8 cellular contexts compared by ENCODE assay signal in genomic region chr6:7087066-7087465, GRCh38. TPM values are rescaled to one million over a fixed set of nuclear protein-coding genes. Genes with fewer than 3 reads are reported as not detected.
DNase-seq lines count a peak whose midpoint lies in the region; ATAC-seq and TF ChIP-seq lines count a peak whose summit lies in the region.

No MANE protein-coding gene starts in this region.

- H3K9ac ChIP-seq in NT2/D1 (ENCODE audit: insufficient read length, low read depth), result no peak overlapping the region
- no peak overlapping the region for H3K9ac ChIP-seq in fibroblast of lung (ENCODE audit: insufficient read depth, low read length)

- peak overlapping the region; percentile 67 for H2AFZ ChIP-seq in fibroblast of lung (ENCODE audit: low read length)

- peak in 3 of 4 donors; percentile 30 to 60 (median 30) for ATAC-seq in psoas muscle

- H3K4me1 ChIP-seq in NT2/D1 (ENCODE audit: insufficient read depth, insufficient read length), result peaks cover 5% of the 10 kb centered on the region
- H3K4me1 ChIP-seq in fibroblast of lung (ENCODE audit: control insufficient read depth, extremely low read depth, insufficient read depth, low read length), result no peaks in the 10 kb centered on the region
- H3K4me1 ChIP-seq in psoas muscle, result peaks cover 18% of the 10 kb centered on the region

- no peaks in the 10 kb centered on the region for H3K9me3 ChIP-seq in NT2/D1 (ENCODE audit: insufficient read depth, low read length)
- H3K9me3 ChIP-seq in fibroblast of lung (ENCODE audit: control insufficient read depth, insufficient read depth, low read depth, low read length), result no peaks in the 10 kb centered on the region
- no peaks in the 10 kb centered on the region for H3K9me3 ChIP-seq in psoas muscle

- H3K4me1 Mint-ChIP-seq in activated naive CD4-positive, alpha-beta T cell treated with anti-CD3 and anti-CD28 coated beads, Interleukin-2, amount 10 ng/mL, durations not matched to agents 7 days and 5 days, result peaks cover 38% of the 10 kb centered on the region

- peaks cover 46% of the 10 kb centered on the region for H3K27me3 Mint-ChIP-seq in activated naive CD4-positive, alpha-beta T cell treated with anti-CD3 and anti-CD28 coated beads, Interleukin-2, amount 10 ng/mL, durations not matched to agents 7 days and 5 days

- intact Hi-C loops in psoas muscle (cut with DNase I), result no loop called here

- no peaks in the 10 kb centered on the region for H3K36me3 Mint-ChIP-seq in activated naive CD4-positive, alpha-beta T cell treated with anti-CD3 and anti-CD28 coated beads, Interleukin-2, amount 10 ng/mL, durations not matched to agents 7 days and 5 days

- H3K27me3 ChIP-seq in NT2/D1 (ENCODE audit: insufficient read depth, insufficient read length), result no peaks in the 10 kb centered on the region
- H3K27me3 ChIP-seq in fibroblast of lung (ENCODE audit: control insufficient read depth, insufficient read depth, low read length), result no peaks in the 10 kb centered on the region
- H3K27me3 ChIP-seq in psoas muscle (ENCODE audit: insufficient read depth in 3 of 3, low read length in 2 of 3), result no peaks in the 10 kb centered on the region

- WGBS in psoas muscle, 3 donors, result 28 to 58% (median 29%) methylated on average over 3 of the region's 3 CpGs

- H4K20me1 ChIP-seq in fibroblast of lung (ENCODE audit: control insufficient read depth, extremely low read depth, insufficient read depth, low read length), result no peaks in the 10 kb centered on the region

- CTCF ChIA-PET in activated naive CD4-positive, alpha-beta T cell treated with anti-CD3 and anti-CD28 coated beads, Interleukin-2, amount 10 ng/mL, durations not matched to agents 7 days and 5 days (lab: Charles Lee), result interaction anchor here (0.7 to 2.0 kb wide), 5 partner anchors 19 to 156 kb away, joined by 3 to 7 read pairs (median 5); no protein-coding TSS in a partner anchor

- H3K36me3 ChIP-seq in NT2/D1 (ENCODE audit: insufficient read depth, insufficient read length, low read length) (no peaks in the 10 kb centered on the region), fibroblast of lung (ENCODE audit: control insufficient read depth, insufficient read depth, low read length) (no peaks in the 10 kb centered on the region), psoas muscle (ENCODE audit: insufficient read depth in 1 of 2, low read depth in 1 of 2) (no peaks in the 10 kb centered on the region)

- peak; percentile 8 to 30 for TF ChIP-seq CTCF in fibroblast of lung (conservative IDR thresholded peaks at IDR 0.05 in 1 of 2, IDR thresholded peaks at IDR 0.05 in 1 of 2; ENCODE audit: low read depth in 1 of 2, low read length in 2 of 2)
- TF ChIP-seq CTCF in psoas muscle (IDR thresholded peaks at IDR 0.05), result no peak

- peak overlapping the region; percentile 76 for H3K27ac Mint-ChIP-seq in activated naive CD4-positive, alpha-beta T cell treated with anti-CD3 and anti-CD28 coated beads, Interleukin-2, amount 10 ng/mL, durations not matched to agents 7 days and 5 days

- H3K4me2 ChIP-seq in fibroblast of lung (ENCODE audit: extremely low read depth, insufficient read depth, low read length), result peak overlapping the region; percentile 88

- no peak overlapping the region for H3K4me3 ChIP-seq in NT2/D1 (ENCODE audit: insufficient read length, low read depth)
- H3K4me3 ChIP-seq in fibroblast of lung (replicated peaks in 1 of 4; ENCODE audit: control extremely low read depth in 1 of 4, insufficient read depth in 1 of 4, low read depth in 3 of 4, low read length in 4 of 4), result peak overlapping the region; percentile 32 to 59 (median 51)
- H3K4me3 ChIP-seq in psoas muscle, result peak overlapping the region; percentile 43

- peaks cover 4% of the 10 kb centered on the region for H3K9me3 Mint-ChIP-seq in activated naive CD4-positive, alpha-beta T cell treated with anti-CD3 and anti-CD28 coated beads, Interleukin-2, amount 10 ng/mL, durations not matched to agents 7 days and 5 days

- H3K27ac ChIP-seq in fibroblast of lung (ENCODE audit: insufficient read depth, low read length), result peak overlapping the region; percentile 10
- peak overlapping the region; percentile 61 for H3K27ac ChIP-seq in psoas muscle

- DNase-seq in activated naive CD4-positive, alpha-beta T cell treated with anti-CD3 and anti-CD28 coated beads, Interleukin-2, amount 10 ng/mL, durations not matched to agents 7 days and 5 days, result no peak
- DNase-seq in activated naive CD4-positive, alpha-beta T cell treated with anti-CD3 and anti-CD28 coated beads, Interleukin-2, amount 50 U/mL, for 16 hours, result no peak
- DNase-seq in NT2/D1 (ENCODE audit: low read depth, low spot score), result peak; percentile 66
- DNase-seq in fibroblast of lung (ENCODE audit: low read depth in 2 of 2), result peak; percentile 25 to 36
- no peak for DNase-seq in psoas muscle
- no peak for DNase-seq in NCI-H2196 treated with DMSO at 0.1 percent for 48 hours (lab: John Stamatoyannopoulos, UW; ENCODE audit: unreplicated experiment)
- no peak for DNase-seq in DMS53 treated with DMSO at 0.1 percent for 48 hours (lab: John Stamatoyannopoulos, UW; ENCODE audit: unreplicated experiment)
- DNase-seq in ecto neural progenitor cell (ENCODE audit: low spot score), result no peak

- H3K4me3 Mint-ChIP-seq in activated naive CD4-positive, alpha-beta T cell treated with anti-CD3 and anti-CD28 coated beads, Interleukin-2, amount 10 ng/mL, durations not matched to agents 7 days and 5 days, result peak overlapping the region; percentile 68

- no peaks in the 10 kb centered on the region for H3K79me2 ChIP-seq in fibroblast of lung (ENCODE audit: control insufficient read depth, insufficient read depth, low read length)

RNA-seq across cellular contexts. Expression of gene RREB1, which starts 20.7 kb away (rescaled TPM):
- total RNA-seq in fibroblast of lung (15.2 and 18.8 TPM in 2 replicates), psoas muscle (10 to 100 TPM; 32.7 to 49.4 (median 39.6) TPM)
- polyA plus RNA-seq in fibroblast of lung (2.4 and 2.8 TPM in 2 replicates), psoas muscle (10 to 100 TPM in 1 of 3 donors, 1 to 10 TPM in 2; 4.6 to 15.1 (median 8.9) TPM)
- polyA plus RNA-seq in fibroblast of lung (2012), result 5.5 and 7.7 TPM in 2 replicates
- 19.9 and 29.8 TPM in 2 replicates for polyA minus RNA-seq in fibroblast of lung (ENCODE audit: low replicate concordance)

Comparison
In these comparisons a context has a peak if more than half of its experiments do, and no peak if none do; other contexts are left out.
1. DNase-seq: peak in NT2/D1 (single experiment) and fibroblast of lung (2 of 2); none in activated naive CD4-positive, alpha-beta T cell treated with anti-CD3 and anti-CD28 coated beads, Interleukin-2, amount 10 ng/mL, durations not matched to agents 7 days and 5 days (single experiment), activated naive CD4-positive, alpha-beta T cell treated with anti-CD3 and anti-CD28 coated beads, Interleukin-2, amount 50 U/mL, for 16 hours (single experiment), psoas muscle (0 of 2), NCI-H2196 treated with DMSO at 0.1 percent for 48 hours (single experiment), DMS53 treated with DMSO at 0.1 percent for 48 hours (single experiment) and ecto neural progenitor cell (single experiment).